In the genomic region with DNA sequence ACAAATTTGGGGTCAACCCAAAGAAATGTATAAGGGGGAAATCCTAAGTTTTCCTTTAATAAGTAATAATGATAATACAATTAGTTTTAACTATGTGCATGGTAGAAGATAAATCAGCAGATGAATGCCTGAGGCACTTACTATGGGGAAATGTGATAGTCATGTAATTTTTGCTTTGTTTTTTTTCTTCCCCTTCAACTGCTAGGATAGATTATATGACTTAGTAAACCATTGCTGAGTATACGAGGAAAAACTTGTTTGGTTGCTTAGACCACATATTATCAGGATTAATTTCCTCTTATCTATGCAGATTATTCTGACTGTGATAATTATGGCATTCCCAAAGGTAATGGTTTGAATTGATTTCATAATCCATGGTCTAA, we compare ENCODE assay signal across 12 cellular contexts.
A peak's percentile ranks its signal among the peaks of the same experiment; 100 is the strongest.
DNase-seq lines count a peak whose midpoint lies in the region; ATAC-seq and TF ChIP-seq lines count a peak whose summit lies in the region.
"Had no signal": no experiment of that assay in that cellular context is flagged by ENCODE, and none has a peak within 500 bp of the region (broad histone marks: within the 10 kb centered on the region; RNA-seq: fewer than 3 reads in every experiment).

No MANE protein-coding gene starts in this region.

- no peaks in the 10 kb centered on the region for H3K36me3 ChIP-seq in HEK293 (ENCODE audit: control insufficient read depth in 2 of 2, insufficient read depth in 1 of 2, low read length in 2 of 2)
- H3K36me3 ChIP-seq in smooth muscle cell (ENCODE audit: low read depth): no peaks in the 10 kb centered on the region

- H3K4me2 ChIP-seq in smooth muscle cell: peak overlapping the region; percentile 20

- H3K79me2 ChIP-seq in smooth muscle cell (ENCODE audit: low read depth): no peaks in the 10 kb centered on the region

- ATAC-seq in GM21825 (IDR thresholded peaks at IDR 0.05; ENCODE audit: unreplicated experiment): no peak
- ATAC-seq: CD8-positive, alpha-beta T cell had no signal

- no peaks in the 10 kb centered on the region for H4K20me1 ChIP-seq in smooth muscle cell (ENCODE audit: low read depth)

- peak; percentile 10 for DNase-seq in NCI-H146 treated with DMSO at 0.1 percent for 48 hours (lab: John Stamatoyannopoulos, UW; ENCODE audit: unreplicated experiment)
- peak; percentile 64 for DNase-seq in epithelial cell of esophagus (ENCODE audit: low read depth)
- DNase-seq in smooth muscle cell (lab: John Stamatoyannopoulos, UW; ENCODE audit: unreplicated experiment): no peak
- DNase-seq in NK-92 treated with Interleukin-12 subunit alpha and Interleukin-12 subunit beta, amount 100 ng/mL, for 24 hours (lab: John Stamatoyannopoulos, UW): no peak
- no peak for DNase-seq in foreskin fibroblast
- DNase-seq: CD8-positive, alpha-beta T cell; COR-L47; DMS53; GF-D8; HCEC 1CT had no signal

- H3K4me3 ChIP-seq in HEK293 (ENCODE audit: low read depth, low read length): no peak overlapping the region
- no peak overlapping the region for H3K4me3 ChIP-seq in epithelial cell of esophagus (ENCODE audit: low read length)
- no peak overlapping the region for H3K4me3 ChIP-seq in smooth muscle cell
- H3K4me3 ChIP-seq in foreskin fibroblast (ENCODE audit: low read depth in 1 of 2, low read length in 2 of 2): no peak overlapping the region

- H3K9ac ChIP-seq in smooth muscle cell (ENCODE audit: low read depth): no peak overlapping the region

- H3F3A ChIP-seq in smooth muscle cell (ENCODE audit: low read depth): peaks cover 7% of the 10 kb centered on the region

- H3K4me1 ChIP-seq in HEK293 (ENCODE audit: control insufficient read depth, insufficient read depth, low read length) (peaks cover 5% of the 10 kb centered on the region; the same call in 1 of the 2 replicates), smooth muscle cell (ENCODE audit: low read depth) (peaks cover 24% of the 10 kb centered on the region)

- 21% methylated on average over 1 of the region's 1 CpG for WGBS in smooth muscle cell (ENCODE audit: low lambda C conversion rate)

- H3K9me3 ChIP-seq in HEK293 (ENCODE audit: control insufficient read depth, insufficient read depth, low read depth, low read length): no peaks in the 10 kb centered on the region
- H3K9me3 ChIP-seq in smooth muscle cell (replicated peaks; ENCODE audit: low read depth): no peaks in the 10 kb centered on the region

- TF ChIP-seq CTCF in HEK293 (tag by site-specific recombination; IDR thresholded peaks at IDR 0.05): no peak
- TF ChIP-seq CTCF in epithelial cell of esophagus (IDR thresholded peaks at IDR 0.05; ENCODE audit: insufficient read depth, low read depth, low read length, missing control alignments): no peak
- TF ChIP-seq CTCF in smooth muscle cell (IDR thresholded peaks at IDR 0.05; ENCODE audit: borderline replicate concordance, insufficient read depth, poor library complexity, severe bottlenecking): no peak
- TF ChIP-seq CTCF in foreskin fibroblast (IDR thresholded peaks at IDR 0.05; ENCODE audit: low read depth, low read length): no peak

- CTCF ChIA-PET in HEK293 (lab: Yijun Ruan, JAX): no interaction called here

- POLR2A ChIA-PET in HEK293 (lab: Yijun Ruan, JAX): interaction anchor here (0.7 kb wide), 1 partner anchor 20 kb away, joined by 6 read pairs; no protein-coding TSS in a partner anchor

- H3K27ac ChIP-seq in HEK293 (ENCODE audit: extremely low read depth, low read depth, low read length): no peak overlapping the region
- H3K27ac ChIP-seq in smooth muscle cell (ENCODE audit: low read depth): no peak overlapping the region

- no peak overlapping the region for H2AFZ ChIP-seq in smooth muscle cell (ENCODE audit: low read depth)

- H3K27me3 ChIP-seq in smooth muscle cell (ENCODE audit: low read depth): no peaks in the 10 kb centered on the region

TF ChIP-seq in HEK293, 187 proteins besides CTCF, POLR2A, EP300 and RAD21:
- TF ChIP-seq, protein P1, sequence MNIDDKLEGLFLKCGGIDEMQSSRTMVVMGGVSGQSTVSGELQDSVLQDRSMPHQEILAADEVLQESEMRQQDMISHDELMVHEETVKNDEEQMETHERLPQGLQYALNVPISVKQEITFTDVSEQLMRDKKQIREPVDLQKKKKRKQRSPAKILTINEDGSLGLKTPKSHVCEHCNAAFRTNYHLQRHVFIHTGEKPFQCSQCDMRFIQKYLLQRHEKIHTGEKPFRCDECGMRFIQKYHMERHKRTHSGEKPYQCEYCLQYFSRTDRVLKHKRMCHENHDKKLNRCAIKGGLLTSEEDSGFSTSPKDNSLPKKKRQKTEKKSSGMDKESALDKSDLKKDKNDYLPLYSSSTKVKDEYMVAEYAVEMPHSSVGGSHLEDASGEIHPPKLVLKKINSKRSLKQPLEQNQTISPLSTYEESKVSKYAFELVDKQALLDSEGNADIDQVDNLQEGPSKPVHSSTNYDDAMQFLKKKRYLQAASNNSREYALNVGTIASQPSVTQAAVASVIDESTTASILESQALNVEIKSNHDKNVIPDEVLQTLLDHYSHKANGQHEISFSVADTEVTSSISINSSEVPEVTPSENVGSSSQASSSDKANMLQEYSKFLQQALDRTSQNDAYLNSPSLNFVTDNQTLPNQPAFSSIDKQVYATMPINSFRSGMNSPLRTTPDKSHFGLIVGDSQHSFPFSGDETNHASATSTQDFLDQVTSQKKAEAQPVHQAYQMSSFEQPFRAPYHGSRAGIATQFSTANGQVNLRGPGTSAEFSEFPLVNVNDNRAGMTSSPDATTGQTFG (tag by site-specific recombination; IDR thresholded peaks at IDR 0.05; ENCODE audit: borderline replicate concordance): no peak
- TF ChIP-seq ZNF10 (tag by site-specific recombination; IDR thresholded peaks at IDR 0.05) (peak; percentile 90), HOXC10 (CRISPR knock-in tag; IDR thresholded peaks at IDR 0.05) (no peak), ZNF473 (tag by site-specific recombination; IDR thresholded peaks at IDR 0.05) (no peak), TRIM28 (IDR thresholded peaks at IDR 0.05; ENCODE audit: borderline replicate concordance, low read length) (no peak)
- TF ChIP-seq, protein P2, sequence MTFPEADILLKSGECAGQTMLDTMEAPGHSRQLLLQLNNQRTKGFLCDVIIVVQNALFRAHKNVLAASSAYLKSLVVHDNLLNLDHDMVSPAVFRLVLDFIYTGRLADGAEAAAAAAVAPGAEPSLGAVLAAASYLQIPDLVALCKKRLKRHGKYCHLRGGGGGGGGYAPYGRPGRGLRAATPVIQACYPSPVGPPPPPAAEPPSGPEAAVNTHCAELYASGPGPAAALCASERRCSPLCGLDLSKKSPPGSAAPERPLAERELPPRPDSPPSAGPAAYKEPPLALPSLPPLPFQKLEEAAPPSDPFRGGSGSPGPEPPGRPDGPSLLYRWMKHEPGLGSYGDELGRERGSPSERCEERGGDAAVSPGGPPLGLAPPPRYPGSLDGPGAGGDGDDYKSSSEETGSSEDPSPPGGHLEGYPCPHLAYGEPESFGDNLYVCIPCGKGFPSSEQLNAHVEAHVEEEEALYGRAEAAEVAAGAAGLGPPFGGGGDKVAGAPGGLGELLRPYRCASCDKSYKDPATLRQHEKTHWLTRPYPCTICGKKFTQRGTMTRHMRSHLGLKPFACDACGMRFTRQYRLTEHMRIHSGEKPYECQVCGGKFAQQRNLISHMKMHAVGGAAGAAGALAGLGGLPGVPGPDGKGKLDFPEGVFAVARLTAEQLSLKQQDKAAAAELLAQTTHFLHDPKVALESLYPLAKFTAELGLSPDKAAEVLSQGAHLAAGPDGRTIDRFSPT (tag by site-specific recombination; IDR thresholded peaks at IDR 0.05): no peak
TF ChIP-seq in HEK293: peak in this region for 1.

Comparison
In these comparisons a context has a peak if more than half of its experiments do, and no peak if none do; other contexts are left out.
1. DNase-seq: peak in NCI-H146 treated with DMSO at 0.1 percent for 48 hours (single experiment) and epithelial cell of esophagus (single experiment); none in smooth muscle cell (single experiment), NK-92 treated with Interleukin-12 subunit alpha and Interleukin-12 subunit beta, amount 100 ng/mL, for 24 hours (single experiment) and foreskin fibroblast (0 of 2).